24 cellular contexts compared by ENCODE assay signal in the genomic region with DNA sequence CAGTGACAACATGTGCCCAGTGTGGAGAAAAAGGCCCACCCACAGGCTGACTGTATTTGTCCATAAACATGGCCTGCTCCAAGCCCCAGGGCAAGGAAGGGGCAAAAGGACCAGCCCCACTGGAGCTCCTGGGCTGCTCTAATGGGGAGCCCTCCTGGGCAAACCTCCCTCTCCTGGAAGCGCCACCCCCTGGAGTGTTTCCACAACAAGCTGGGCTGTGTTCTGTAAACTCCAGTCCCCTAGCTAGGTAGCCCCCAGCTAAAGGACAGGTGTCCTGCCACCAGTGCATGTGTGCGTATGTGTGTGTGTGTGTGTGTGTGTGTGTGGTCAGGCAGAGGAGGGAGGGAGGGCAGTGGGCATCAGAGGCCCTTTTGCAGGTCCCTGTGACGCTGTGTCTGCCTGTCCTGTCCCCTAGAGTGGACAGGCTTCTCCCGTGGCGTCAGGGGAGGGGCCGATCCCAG. TPM values are rescaled to one million over a fixed set of nuclear protein-coding genes. Genes with fewer than 3 reads are reported as not detected.
DNase-seq lines count a peak whose midpoint lies in the region; ATAC-seq and TF ChIP-seq lines count a peak whose summit lies in the region.
"Had no signal": no experiment of that assay in that cellular context is flagged by ENCODE, and none has a peak within 500 bp of the region (broad histone marks: within the 10 kb centered on the region; RNA-seq: fewer than 3 reads in every experiment).

No MANE protein-coding gene starts in this region.

- no peaks in the 10 kb centered on the region for H3K36me3 Mint-ChIP-seq in CD8-positive, alpha-beta T cell
- H3K36me3 Mint-ChIP-seq: activated CD8-positive, alpha-beta memory T cell treated with anti-CD3 and anti-CD28 coated beads, Interleukin-2, amount 10 ng/mL, durations not matched to agents 7 days and 5 days had no signal

- no peak for DNase-seq in CD8-positive, alpha-beta T cell
- DNase-seq in ELF-1 (ENCODE audit: low read depth, low spot score) (peak; percentile 87), NCI-H2107 treated with DMSO at 0.1 percent for 48 hours (lab: John Stamatoyannopoulos, UW; ENCODE audit: unreplicated experiment) (peak; percentile 70), iPS-NIHi7 (ENCODE audit: extremely low spot score) (peak; percentile 5), NCI-H1694 treated with DMSO at 0.1 percent for 48 hours (lab: John Stamatoyannopoulos, UW) (no peak)
- DNase-seq: activated CD8-positive, alpha-beta memory T cell treated with anti-CD3 and anti-CD28 coated beads, Interleukin-2, amount 10 ng/mL, durations not matched to agents 7 days and 5 days; AML-193; erythroblast; gastrocnemius medialis; left colon; NCI-H524 treated with DMSO at 0.1 percent for 48 hours; stimulated activated CD4-positive, alpha-beta T cell treated with anti-CD3 and anti-CD28 coated beads, Interleukin-15, amount 100 ng/mL, for 24 hours; T-helper 9 cell; testis had no signal

- no peak overlapping the region for H3K4me3 ChIP-seq in CD8-positive, alpha-beta T cell (ENCODE audit: low read depth, low read length)
- H3K4me3 ChIP-seq: gastrocnemius medialis, HAP-1, SK-N-MC, testis had no signal

- CTCF ChIA-PET in CD8-positive, alpha-beta T cell (lab: Charles Lee), result interaction anchor here (1.0 to 20.4 kb wide), 6 partner anchors 7 to 72 kb away, joined by 4 to 429 read pairs (median 16); a partner anchor contains a TSS

- intact Hi-C loops in CD8-positive, alpha-beta T cell (cut with DNase I, micrococcal nuclease), result loop anchor here in 1 of 2 experiments (5.0 kb wide), 1 partner anchor 85 kb away; a partner anchor contains a TSS

- no peaks in the 10 kb centered on the region for H3K36me3 ChIP-seq in CD8-positive, alpha-beta T cell (ENCODE audit: insufficient read depth, low read length)
- H3K36me3 ChIP-seq: gastrocnemius medialis, HAP-1, neutrophil had no signal

- no peak for TF ChIP-seq CTCF in CD8-positive, alpha-beta T cell (IDR thresholded peaks at IDR 0.05)

- POLR2A ChIA-PET in CD8-positive, alpha-beta T cell (lab: Charles Lee), result interaction anchor here (4.6 kb wide), 1 partner anchor 37 kb away, joined by 23 read pairs; a partner anchor contains a TSS

- H3K27me3 ChIP-seq in CD8-positive, alpha-beta T cell (ENCODE audit: insufficient read depth, low read length), result no peaks in the 10 kb centered on the region
- H3K27me3 ChIP-seq: gastrocnemius medialis, testis had no signal

- H3K4me3 Mint-ChIP-seq in CD8-positive, alpha-beta T cell, result no peak overlapping the region
- H3K4me3 Mint-ChIP-seq: activated CD8-positive, alpha-beta memory T cell treated with anti-CD3 and anti-CD28 coated beads, Interleukin-2, amount 10 ng/mL, durations not matched to agents 7 days and 5 days had no signal

- H3K9me3 ChIP-seq in CD8-positive, alpha-beta T cell (ENCODE audit: low read length), result no peaks in the 10 kb centered on the region
- H3K9me3 ChIP-seq: gastrocnemius medialis, HAP-1, neutrophil, testis had no signal

- H3K4me1 Mint-ChIP-seq in CD8-positive, alpha-beta T cell (ENCODE audit: low read depth), result peaks cover 33% of the 10 kb centered on the region

- H3K27me3 Mint-ChIP-seq in CD8-positive, alpha-beta T cell (ENCODE audit: low read depth), result no peaks in the 10 kb centered on the region

- peaks cover 48% of the 10 kb centered on the region for H3K4me1 ChIP-seq in CD8-positive, alpha-beta T cell (ENCODE audit: insufficient read depth, low read length)
- H3K4me1 ChIP-seq: HAP-1, testis had no signal

- H3K27ac Mint-ChIP-seq in CD8-positive, alpha-beta T cell, result peak overlapping the region; percentile 45
- H3K27ac Mint-ChIP-seq: activated CD8-positive, alpha-beta memory T cell treated with anti-CD3 and anti-CD28 coated beads, Interleukin-2, amount 10 ng/mL, durations not matched to agents 7 days and 5 days had no signal

- H3K9me3 Mint-ChIP-seq in CD8-positive, alpha-beta T cell, result no peaks in the 10 kb centered on the region
- H3K9me3 Mint-ChIP-seq: stimulated activated effector memory CD8-positive, alpha-beta T cell treated with anti-CD3 and anti-CD28 coated beads, Interleukin-12 subunit alpha, Interleukin-12 subunit beta, amount 100 ng/mL, for 72 hours had no signal

- H3K27ac ChIP-seq in CD8-positive, alpha-beta T cell (ENCODE audit: low read depth, low read length), result no peak overlapping the region
- H3K27ac ChIP-seq: gastrocnemius medialis, KMS-11, neutrophil, SK-N-MC, testis had no signal

- no peak for ATAC-seq in CD8-positive, alpha-beta T cell
- ATAC-seq in HG03280 (IDR thresholded peaks at IDR 0.05; ENCODE audit: unreplicated experiment), result no peak
- ATAC-seq in GM18867 (IDR thresholded peaks at IDR 0.05; ENCODE audit: unreplicated experiment), result no peak
- ATAC-seq: activated CD4-positive, CD25-positive, alpha-beta regulatory T cell treated with anti-CD3 and anti-CD28 coated beads, Interleukin-2, amount 50 U/mL, for 24 hours; activated CD8-positive, alpha-beta memory T cell treated with anti-CD3 and anti-CD28 coated beads, Interleukin-2, amount 10 ng/mL, durations not matched to agents 7 days and 5 days; gastrocnemius medialis; stimulated activated effector memory CD8-positive, alpha-beta T cell treated with anti-CD3 and anti-CD28 coated beads, Interleukin-12 subunit alpha, Interleukin-12 subunit beta, amount 100 ng/mL, for 72 hours had no signal

RNA-seq across cellular contexts. Expression of a gene that starts 11.3 kb away (rescaled TPM):
- under 1 TPM; 0.11 to 0.17 TPM for total RNA-seq in CD8-positive, alpha-beta T cell
- total RNA-seq: activated CD8-positive, alpha-beta memory T cell treated with anti-CD3 and anti-CD28 coated beads, Interleukin-2, amount 10 ng/mL, durations not matched to agents 7 days and 5 days; dermis microvascular lymphatic vessel endothelial cell; gastrocnemius medialis; mononuclear cell had no signal

RNA-seq across cellular contexts. Expression of a gene that starts 36.9 kb away (rescaled TPM):
- 1,000 to 10,000 TPM; 3,808 to 3,896 TPM for total RNA-seq in CD8-positive, alpha-beta T cell

RNA-seq across cellular contexts. Expression of a gene that starts 39.5 kb away (rescaled TPM):
- total RNA-seq in CD8-positive, alpha-beta T cell, result 10 to 100 TPM in 1 of 2 experiments, 1 to 10 TPM in 1; 9.1 to 11.8 TPM

Comparison
In these comparisons a context has a peak if more than half of its experiments do, and no peak if none do; other contexts are left out.
1. DNase-seq: peak in ELF-1 (single experiment), NCI-H2107 treated with DMSO at 0.1 percent for 48 hours (single experiment) and iPS-NIHi7 (single experiment); none in CD8-positive, alpha-beta T cell (0 of 7) and NCI-H1694 treated with DMSO at 0.1 percent for 48 hours (single experiment).